Comparison of ENCODE assay signal across 8 cellular contexts in the genomic region with DNA sequence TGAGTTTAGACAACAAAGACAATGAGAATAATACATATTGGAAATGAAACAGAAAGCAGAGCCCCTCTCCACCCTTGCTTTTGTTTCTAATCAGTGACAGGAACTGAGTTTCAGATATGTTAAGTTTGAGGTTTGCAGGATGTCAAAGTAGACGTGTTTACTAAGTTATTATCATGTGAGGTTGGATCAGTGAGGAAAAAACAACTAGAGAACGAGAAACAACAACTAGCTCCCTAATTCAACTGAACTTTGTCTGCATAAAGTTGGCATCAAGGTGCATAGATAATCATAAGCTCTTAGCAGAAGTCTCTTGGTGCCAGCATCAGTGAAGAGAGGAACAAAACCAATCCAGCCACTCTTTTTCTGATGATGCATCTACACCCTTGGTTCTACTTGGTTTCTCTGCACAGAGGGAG.
DNase-seq lines count a peak whose midpoint lies in the region; ATAC-seq and TF ChIP-seq lines count a peak whose summit lies in the region.

No MANE protein-coding gene starts in this region.

- H3K36me3 ChIP-seq in mesodermal cell (ENCODE audit: control insufficient read depth, insufficient read depth, low read length), result no peaks in the 10 kb centered on the region

- intact Hi-C loops in lower leg skin (cut with DNase I; ENCODE audit: low total_unique reads), result no loop called here

- no peaks in the 10 kb centered on the region for H3K4me1 ChIP-seq in mesodermal cell (ENCODE audit: control insufficient read depth, insufficient read depth, low read length, poor library complexity, severe bottlenecking)

- WGBS in mesodermal cell (ENCODE audit: insufficient coverage in 2 of 2), 2 experiments, result 71 to 100% methylated on average over 1 to 2 of the region's 2 CpGs
- 43 to 59% methylated on average over 2 of the region's 2 CpGs for WGBS in lower leg skin, 2 donors

- H3K27ac ChIP-seq in mesodermal cell (ENCODE audit: low read depth, low read length, severe bottlenecking), result peak overlapping the region; percentile 47

- DNase-seq in iPS-NIHi7 (ENCODE audit: extremely low spot score) (no peak), UCSD-AML1 (lab: John Stamatoyannopoulos, UW; ENCODE audit: unreplicated experiment) (no peak), lower leg skin (ENCODE audit: low spot score in 2 of 2) (no peak), NCI-H1105 (lab: John Stamatoyannopoulos, UW) (no peak)

- no peaks in the 10 kb centered on the region for H3K9me3 ChIP-seq in mesodermal cell (ENCODE audit: control insufficient read depth, low read length)

- TF ChIP-seq CTCF in lower leg skin (IDR thresholded peaks at IDR 0.05), result no peak

- no peak for TF ChIP-seq POLR2A in lower leg skin (IDR thresholded peaks at IDR 0.05)

- H3K4me3 ChIP-seq in mesodermal cell (ENCODE audit: extremely low read depth, insufficient read depth, low read length, poor library complexity, severe bottlenecking) (no peak overlapping the region), lower leg skin (ENCODE audit: low read depth, poor library complexity, severe bottlenecking) (no peak overlapping the region)

- ATAC-seq in GM18508 (IDR thresholded peaks at IDR 0.05; ENCODE audit: insufficient read depth, unreplicated experiment), result peak; percentile 93
- ATAC-seq in GM21529 (IDR thresholded peaks at IDR 0.05; ENCODE audit: unreplicated experiment), result peak; percentile 68
- peak; percentile 84 for ATAC-seq in HG03558 (IDR thresholded peaks at IDR 0.05; ENCODE audit: extremely low read depth, unreplicated experiment)
